22 cellular contexts compared by ENCODE assay signal in genomic region chr14:104228716-104229620, GRCh38.
DNase-seq lines count a peak whose midpoint lies in the region; ATAC-seq and TF ChIP-seq lines count a peak whose summit lies in the region.
"Had no signal": no experiment of that assay in that cellular context is flagged by ENCODE, and none has a peak within 500 bp of the region (broad histone marks: within the 10 kb centered on the region; RNA-seq: fewer than 3 reads in every experiment).

No MANE protein-coding gene starts in this region.

- H3K27ac Mint-ChIP-seq in activated CD4-positive, alpha-beta memory T cell treated with anti-CD3 and anti-CD28 coated beads, Interleukin-2, amount 10 ng/mL, durations not matched to agents 7 days and 5 days = peak overlapping the region; percentile 83
- H3K27ac Mint-ChIP-seq in activated CD4-positive, alpha-beta memory T cell treated with anti-CD3 and anti-CD28 coated beads for 36 hours = no peak overlapping the region
- H3K27ac Mint-ChIP-seq in glutamatergic neuron (ENCODE audit: unreplicated experiment) = no peak overlapping the region
- H3K27ac Mint-ChIP-seq: IgD-negative memory B cell had no signal

- H3K27me3 Mint-ChIP-seq in activated CD4-positive, alpha-beta memory T cell treated with anti-CD3 and anti-CD28 coated beads, Interleukin-2, amount 10 ng/mL, durations not matched to agents 7 days and 5 days = no peaks in the 10 kb centered on the region
- no peaks in the 10 kb centered on the region for H3K27me3 Mint-ChIP-seq in activated CD4-positive, alpha-beta memory T cell treated with anti-CD3 and anti-CD28 coated beads for 36 hours
- H3K27me3 Mint-ChIP-seq in glutamatergic neuron (ENCODE audit: unreplicated experiment) = peaks cover 6% of the 10 kb centered on the region

- H4K8ac ChIP-seq in neuronal stem cell (ENCODE audit: low read depth, low read length) = no peak overlapping the region

- H3K79me1 ChIP-seq in neuronal stem cell (ENCODE audit: low read depth, low read length) = peaks cover 2% of the 10 kb centered on the region

- no peak overlapping the region for H3K9ac ChIP-seq in BLaER1
- H3K9ac ChIP-seq in neuronal stem cell (ENCODE audit: low read depth, low read length, poor library complexity) = no peak overlapping the region

- H3K18ac ChIP-seq in neuronal stem cell (ENCODE audit: low read length) = peak overlapping the region; percentile 67

- no peak overlapping the region for H4K91ac ChIP-seq in neuronal stem cell (ENCODE audit: low read depth, low read length, poor library complexity)

- no peak overlapping the region for H3K4ac ChIP-seq in neuronal stem cell (ENCODE audit: low read length)

- H3K9me3 Mint-ChIP-seq in activated CD4-positive, alpha-beta memory T cell treated with anti-CD3 and anti-CD28 coated beads, Interleukin-2, amount 10 ng/mL, durations not matched to agents 7 days and 5 days = peaks cover 12% of the 10 kb centered on the region
- H3K9me3 Mint-ChIP-seq in activated CD4-positive, alpha-beta memory T cell treated with anti-CD3 and anti-CD28 coated beads for 36 hours = peaks cover 11% of the 10 kb centered on the region
- peaks cover 14% of the 10 kb centered on the region for H3K9me3 Mint-ChIP-seq in glutamatergic neuron (ENCODE audit: unreplicated experiment)

- ATAC-seq in GM21390 (IDR thresholded peaks at IDR 0.05; ENCODE audit: unreplicated experiment) = no peak

- POLR2A ChIA-PET in activated CD4-positive, alpha-beta memory T cell treated with anti-CD3 and anti-CD28 coated beads, Interleukin-2, amount 10 ng/mL, durations not matched to agents 7 days and 5 days (lab: Charles Lee) = no interaction called here
- POLR2A ChIA-PET in activated CD4-positive, alpha-beta memory T cell treated with anti-CD3 and anti-CD28 coated beads for 36 hours (lab: Charles Lee) = no interaction called here

- H3K4me2 ChIP-seq in BLaER1 (peak overlapping the region; percentile 97), neuronal stem cell (ENCODE audit: insufficient read depth, low read length, poor library complexity, severe bottlenecking) (no peak overlapping the region)

- H2BK15ac ChIP-seq in neuronal stem cell (ENCODE audit: low read length) = peak overlapping the region; percentile 65

- peak overlapping the region; percentile 92 for H3K14ac ChIP-seq in neuronal stem cell (ENCODE audit: low read length)

- intact Hi-C loops in activated CD4-positive, alpha-beta memory T cell treated with anti-CD3 and anti-CD28 coated beads for 36 hours (cut with micrococcal nuclease) = no loop called here

- H2BK12ac ChIP-seq in neuronal stem cell (ENCODE audit: low read length) = no peak overlapping the region

- H3K27me3 ChIP-seq in BLaER1 = no peaks in the 10 kb centered on the region
- H3K27me3 ChIP-seq in neuronal stem cell (ENCODE audit: control insufficient read depth in 3 of 3, insufficient read depth in 3 of 3, low read depth in 1 of 3, low read length in 3 of 3) = peaks cover 0 to 2% (median 0%) of the 10 kb centered on the region in 3 experiments

- peak overlapping the region; percentile 23 for H2AK5ac ChIP-seq in neuronal stem cell (ENCODE audit: low read depth, low read length)

- no CpG with 5 or more reads among the region's 19 CpGs for WGBS in neuronal stem cell (ENCODE audit: extremely low coverage in 2 of 2, insufficient read length in 2 of 2, insufficient replicate concordance in 1 of 2), 2 donors

- H3K23ac ChIP-seq in neuronal stem cell (ENCODE audit: low read depth, low read length, poor library complexity) = no peak overlapping the region

- H3K4me1 ChIP-seq in BLaER1 (peaks cover 63% of the 10 kb centered on the region), neuronal stem cell (ENCODE audit: control insufficient read depth in 2 of 2, insufficient read depth in 1 of 2, low read depth in 1 of 2, low read length in 2 of 2) (no peaks in the 10 kb centered on the region)

- H3K36me3 ChIP-seq in BLaER1 = no peaks in the 10 kb centered on the region
- no peaks in the 10 kb centered on the region for H3K36me3 ChIP-seq in neuronal stem cell (replicated peaks in 1 of 2; ENCODE audit: control insufficient read depth in 2 of 2, insufficient read depth in 2 of 2, low read length in 2 of 2)

- H4K20me1 ChIP-seq in BLaER1 = peaks cover 16% of the 10 kb centered on the region; the same call in 1 of the 2 replicates

- no peak overlapping the region for H2BK5ac ChIP-seq in neuronal stem cell (ENCODE audit: low read length)

- CTCF ChIA-PET in activated CD4-positive, alpha-beta memory T cell treated with anti-CD3 and anti-CD28 coated beads, Interleukin-2, amount 10 ng/mL, durations not matched to agents 7 days and 5 days (lab: Charles Lee) = interaction anchor here (1.3 to 1.5 kb wide), 2 partner anchors 135 to 335 kb away, joined by 3 to 4 read pairs; no protein-coding TSS in a partner anchor
- CTCF ChIA-PET in activated CD4-positive, alpha-beta memory T cell treated with anti-CD3 and anti-CD28 coated beads for 36 hours (lab: Charles Lee) = no interaction called here

- in situ Hi-C loops in G401 (cut with HindIII; ENCODE audit: low sequenced_read_pairs) = no loop called here

- no peak overlapping the region for H2AFZ ChIP-seq in neuronal stem cell (ENCODE audit: low read length)

- H3K9me3 ChIP-seq in BLaER1 (peaks cover 24% of the 10 kb centered on the region), neuronal stem cell (replicated peaks in 1 of 2; ENCODE audit: control insufficient read depth in 2 of 2, insufficient read depth in 1 of 2, low read depth in 1 of 2, low read length in 2 of 2) (peaks cover 0 to 10% of the 10 kb centered on the region in 2 donors)

- H2BK120ac ChIP-seq in neuronal stem cell (ENCODE audit: low read depth, low read length) = no peak overlapping the region

- DNase-seq in activated CD4-positive, alpha-beta memory T cell treated with anti-CD3 and anti-CD28 coated beads, Interleukin-2, amount 10 ng/mL, durations not matched to agents 7 days and 5 days = no peak
- no peak for DNase-seq in activated CD4-positive, alpha-beta memory T cell treated with anti-CD3 and anti-CD28 coated beads for 36 hours
- peak; percentile 14 for DNase-seq in glutamatergic neuron
- DNase-seq in neuronal stem cell (ENCODE audit: low spot score) = no peak
- DNase-seq in G401 (ENCODE audit: low spot score) = no peak
- no peak for DNase-seq in cerebellum (ENCODE audit: low spot score)
- DNase-seq: Calu3; CD4-positive, alpha-beta memory T cell; DMS53; H7; Kasumi-1; MM.1S; NCI-H1694; NCI-H2107; NCI-H2227 treated with DMSO at 0.1 percent for 48 hours; NCI-H524; SIG-M5 had no signal

- H3K27ac ChIP-seq in BLaER1 (0 out of 2 replicates have a peak overlapping the region, but pooled peaks have one; percentile 4), neuronal stem cell (replicated peaks; ENCODE audit: low read length) (no peak overlapping the region)
- H3K27ac ChIP-seq: 22Rv1 had no signal

- H3K4me3 ChIP-seq in BLaER1 (no peak overlapping the region), neuronal stem cell (ENCODE audit: low read length in 2 of 2) (no peak overlapping the region)

- TF ChIP-seq CTCF in glutamatergic neuron (IDR thresholded peaks at IDR 0.05; ENCODE audit: partially characterized antibody, unreplicated experiment) = no peak

- H3K4me1 Mint-ChIP-seq in activated CD4-positive, alpha-beta memory T cell treated with anti-CD3 and anti-CD28 coated beads, Interleukin-2, amount 10 ng/mL, durations not matched to agents 7 days and 5 days = peaks cover 44% of the 10 kb centered on the region
- H3K4me1 Mint-ChIP-seq in activated CD4-positive, alpha-beta memory T cell treated with anti-CD3 and anti-CD28 coated beads for 36 hours (ENCODE audit: low read depth) = peaks cover 29% of the 10 kb centered on the region
- H3K4me1 Mint-ChIP-seq in glutamatergic neuron (ENCODE audit: low read depth, unreplicated experiment) = peaks cover 16% of the 10 kb centered on the region

- H3K36me3 Mint-ChIP-seq in activated CD4-positive, alpha-beta memory T cell treated with anti-CD3 and anti-CD28 coated beads, Interleukin-2, amount 10 ng/mL, durations not matched to agents 7 days and 5 days (ENCODE audit: low read depth) = peaks cover 22% of the 10 kb centered on the region
- H3K36me3 Mint-ChIP-seq in activated CD4-positive, alpha-beta memory T cell treated with anti-CD3 and anti-CD28 coated beads for 36 hours = peaks cover 3% of the 10 kb centered on the region
- no peaks in the 10 kb centered on the region for H3K36me3 Mint-ChIP-seq in glutamatergic neuron (ENCODE audit: unreplicated experiment)
- H3K36me3 Mint-ChIP-seq: IgD-negative memory B cell had no signal

- H3K4me3 Mint-ChIP-seq in activated CD4-positive, alpha-beta memory T cell treated with anti-CD3 and anti-CD28 coated beads, Interleukin-2, amount 10 ng/mL, durations not matched to agents 7 days and 5 days = no peak overlapping the region
- H3K4me3 Mint-ChIP-seq in activated CD4-positive, alpha-beta memory T cell treated with anti-CD3 and anti-CD28 coated beads for 36 hours = no peak overlapping the region
- no peak overlapping the region for H3K4me3 Mint-ChIP-seq in glutamatergic neuron (ENCODE audit: unreplicated experiment)
- H3K4me3 Mint-ChIP-seq: B cell had no signal
